Comparison of ENCODE assay signal across 17 cellular contexts in genomic region chr15:43513550-43513949, GRCh38. TPM values are rescaled to one million over a fixed set of nuclear protein-coding genes. Genes with fewer than 3 reads are reported as not detected.
A peak's percentile ranks its signal among the peaks of the same experiment; 100 is the strongest.
DNase-seq lines count a peak whose midpoint lies in the region; ATAC-seq and TF ChIP-seq lines count a peak whose summit lies in the region.
"Had no signal": no experiment of that assay in that cellular context is flagged by ENCODE, and none has a peak within 500 bp of the region (broad histone marks: within the 10 kb centered on the region; RNA-seq: fewer than 3 reads in every experiment).

No MANE protein-coding gene starts in this region.

- no peaks in the 10 kb centered on the region for H3K9me2 ChIP-seq in GM23338 (ENCODE audit: insufficient read depth)

- CTCF ChIA-PET in activated naive CD4-positive, alpha-beta T cell treated with anti-CD3 and anti-CD28 coated beads, Interleukin-2, amount 10 ng/mL, durations not matched to agents 7 days and 5 days (lab: Charles Lee): interaction anchor here (0.6 to 5.9 kb wide), 7 partner anchors 9 to 137 kb away, joined by 3 to 43 read pairs (median 6); no protein-coding TSS in a partner anchor

- H3K9me3 Mint-ChIP-seq in activated naive CD4-positive, alpha-beta T cell treated with anti-CD3 and anti-CD28 coated beads, Interleukin-2, amount 10 ng/mL, durations not matched to agents 7 days and 5 days: no peaks in the 10 kb centered on the region
- no peaks in the 10 kb centered on the region for H3K9me3 Mint-ChIP-seq in stimulated activated effector memory CD8-positive, alpha-beta T cell treated with anti-CD3 and anti-CD28 coated beads, Interleukin-12 subunit alpha, Interleukin-12 subunit beta, amount 100 ng/mL, for 72 hours
- H3K9me3 Mint-ChIP-seq in GM23338: no peaks in the 10 kb centered on the region
- H3K9me3 Mint-ChIP-seq: dendritic cell treated with granulocyte-macrophage colony-stimulating factor and Interleukin-4, amounts not matched to agents 40 ng/mL and 50 ng/mL, for 4 days; naive B cell had no signal

- H3K36me3 ChIP-seq in SJCRH30: no peaks in the 10 kb centered on the region
- H3K36me3 ChIP-seq in GM23338 (ENCODE audit: insufficient read depth): no peaks in the 10 kb centered on the region
- H3K36me3 ChIP-seq: ascending aorta, esophagus squamous epithelium, upper lobe of right lung had no signal

- peaks cover 11% of the 10 kb centered on the region for H3F3A ChIP-seq in GM23338 (replicated peaks; ENCODE audit: low read depth)

- ATAC-seq in stimulated activated effector memory CD8-positive, alpha-beta T cell treated with anti-CD3 and anti-CD28 coated beads, Interleukin-12 subunit alpha, Interleukin-12 subunit beta, amount 100 ng/mL, for 72 hours: no peak
- no peak for ATAC-seq in GM23338
- ATAC-seq: left lobe of liver, upper lobe of right lung had no signal

- peaks cover 39% of the 10 kb centered on the region for H3K27me3 Mint-ChIP-seq in activated naive CD4-positive, alpha-beta T cell treated with anti-CD3 and anti-CD28 coated beads, Interleukin-2, amount 10 ng/mL, durations not matched to agents 7 days and 5 days
- H3K27me3 Mint-ChIP-seq in GM23338 (ENCODE audit: insufficient read depth, low read depth, poor library complexity): peaks cover 44% of the 10 kb centered on the region

- H3K9me3 ChIP-seq in SJCRH30 (replicated peaks): no peaks in the 10 kb centered on the region
- H3K9me3 ChIP-seq: ascending aorta, esophagus squamous epithelium, upper lobe of right lung had no signal

- no peak for DNase-seq in activated naive CD4-positive, alpha-beta T cell treated with anti-CD3 and anti-CD28 coated beads, Interleukin-2, amount 10 ng/mL, durations not matched to agents 7 days and 5 days
- DNase-seq in activated naive CD4-positive, alpha-beta T cell treated with anti-CD3 and anti-CD28 coated beads, Interleukin-2, amount 50 U/mL, for 16 hours: no peak
- DNase-seq in SJCRH30 (no peak), fibroblast of mammary gland (ENCODE audit: low read depth) (peak; percentile 46), NOMO-1 (lab: John Stamatoyannopoulos, UW; ENCODE audit: unreplicated experiment in 2 of 2) (no peak), GM23338 (ENCODE audit: low spot score) (no peak)
- DNase-seq in stimulated activated effector memory CD8-positive, alpha-beta T cell treated with anti-CD3 and anti-CD28 coated beads, Interleukin-12 subunit alpha, Interleukin-12 subunit beta, amount 100 ng/mL, for 72 hours (ENCODE audit: low spot score in 2 of 2): no peak
- no peak for DNase-seq in effector CD8-positive, alpha-beta T cell (lab: John Stamatoyannopoulos, UW)
- DNase-seq: esophagus squamous epithelium; naive B cell; NCI-H1930; PC-9; stimulated activated CD4-positive, alpha-beta T cell treated with anti-CD3 and anti-CD28 coated beads, Interleukin-4, amount 100 ng/mL, for 4 hours had no signal

- peaks cover 12% of the 10 kb centered on the region for H3K36me3 Mint-ChIP-seq in activated naive CD4-positive, alpha-beta T cell treated with anti-CD3 and anti-CD28 coated beads, Interleukin-2, amount 10 ng/mL, durations not matched to agents 7 days and 5 days
- H3K36me3 Mint-ChIP-seq in stimulated activated effector memory CD8-positive, alpha-beta T cell treated with anti-CD3 and anti-CD28 coated beads, Interleukin-12 subunit alpha, Interleukin-12 subunit beta, amount 100 ng/mL, for 72 hours: peaks cover 20% of the 10 kb centered on the region
- no peaks in the 10 kb centered on the region; the same call in 2 of the 3 replicates for H3K36me3 Mint-ChIP-seq in GM23338 (ENCODE audit: low read depth)
- H3K36me3 Mint-ChIP-seq: naive B cell had no signal

- peaks cover 88% of the 10 kb centered on the region for H3K4me1 Mint-ChIP-seq in activated naive CD4-positive, alpha-beta T cell treated with anti-CD3 and anti-CD28 coated beads, Interleukin-2, amount 10 ng/mL, durations not matched to agents 7 days and 5 days
- peaks cover 48% of the 10 kb centered on the region for H3K4me1 Mint-ChIP-seq in stimulated activated effector memory CD8-positive, alpha-beta T cell treated with anti-CD3 and anti-CD28 coated beads, Interleukin-12 subunit alpha, Interleukin-12 subunit beta, amount 100 ng/mL, for 72 hours
- peaks cover 56% of the 10 kb centered on the region for H3K4me1 Mint-ChIP-seq in GM23338

- H3K4me3 Mint-ChIP-seq in activated naive CD4-positive, alpha-beta T cell treated with anti-CD3 and anti-CD28 coated beads, Interleukin-2, amount 10 ng/mL, durations not matched to agents 7 days and 5 days: peak overlapping the region; percentile 24
- H3K4me3 Mint-ChIP-seq in stimulated activated effector memory CD8-positive, alpha-beta T cell treated with anti-CD3 and anti-CD28 coated beads, Interleukin-12 subunit alpha, Interleukin-12 subunit beta, amount 100 ng/mL, for 72 hours: peak overlapping the region; percentile 13
- H3K4me3 Mint-ChIP-seq in GM23338: no peak overlapping the region
- H3K4me3 Mint-ChIP-seq: dendritic cell treated with granulocyte-macrophage colony-stimulating factor and Interleukin-4, amounts not matched to agents 40 ng/mL and 50 ng/mL, for 4 days had no signal

- TF ChIP-seq CTCF in fibroblast of mammary gland (conservative IDR thresholded peaks at IDR 0.05; ENCODE audit: control insufficient read depth, insufficient read depth, low read depth, low read length) (no peak), GM23338 (conservative IDR thresholded peaks at IDR 0.05; ENCODE audit: low read depth in 2 of 2) (no peak)

- H4K20me1 ChIP-seq in GM23338 (replicated peaks; ENCODE audit: insufficient read depth): no peaks in the 10 kb centered on the region

- H3K27me3 ChIP-seq in SJCRH30 (no peaks in the 10 kb centered on the region), GM23338 (ENCODE audit: insufficient read depth) (peaks cover 57% of the 10 kb centered on the region)
- H3K27me3 ChIP-seq: ascending aorta, upper lobe of right lung had no signal

- H2AFZ ChIP-seq in GM23338: no peak overlapping the region
- H2AFZ ChIP-seq: PC-9 had no signal

- H3K4me2 ChIP-seq in GM23338: no peak overlapping the region
- H3K4me2 ChIP-seq: PC-9 had no signal

- H3K4me1 ChIP-seq in SJCRH30: peaks cover 45% of the 10 kb centered on the region
- peaks cover 39% of the 10 kb centered on the region for H3K4me1 ChIP-seq in GM23338 (ENCODE audit: insufficient read depth)

- H3K27ac Mint-ChIP-seq in activated naive CD4-positive, alpha-beta T cell treated with anti-CD3 and anti-CD28 coated beads, Interleukin-2, amount 10 ng/mL, durations not matched to agents 7 days and 5 days: peak overlapping the region; percentile 81
- peak overlapping the region; percentile 58 for H3K27ac Mint-ChIP-seq in stimulated activated effector memory CD8-positive, alpha-beta T cell treated with anti-CD3 and anti-CD28 coated beads, Interleukin-12 subunit alpha, Interleukin-12 subunit beta, amount 100 ng/mL, for 72 hours
- H3K27ac Mint-ChIP-seq in GM23338: no peak overlapping the region
- H3K27ac Mint-ChIP-seq: naive B cell had no signal

- no peaks in the 10 kb centered on the region for H3K79me2 ChIP-seq in GM23338 (replicated peaks; ENCODE audit: insufficient read depth)

- peak overlapping the region; percentile 54 for H3K27ac ChIP-seq in SJCRH30
- H3K27ac ChIP-seq in GM23338 (ENCODE audit: low read depth): no peak overlapping the region
- H3K27ac ChIP-seq: ascending aorta, PC-9, upper lobe of right lung had no signal

- H3K4me3 ChIP-seq in SJCRH30 (no peak overlapping the region), fibroblast of mammary gland (ENCODE audit: control insufficient read depth, low read depth, low read length) (no peak overlapping the region), GM23338 (no peak overlapping the region)
- H3K4me3 ChIP-seq: ascending aorta, esophagus squamous epithelium, PC-9, upper lobe of right lung had no signal

TF ChIP-seq in GM23338, 12 proteins besides CTCF, POLR2A, EP300 and RAD21:
- no peak for TF ChIP-seq STAT1 (IDR thresholded peaks at IDR 0.05; ENCODE audit: unreplicated experiment)
- no peak for TF ChIP-seq ZNF331 (CRISPR knock-in tag; IDR thresholded peaks at IDR 0.05; ENCODE audit: low read depth)
- no peak for TF ChIP-seq CREB1 (CRISPR knock-in tag; IDR thresholded peaks at IDR 0.05; ENCODE audit: low read depth)
- no peak for TF ChIP-seq ZNF114 (CRISPR knock-in tag; IDR thresholded peaks at IDR 0.05)
- TF ChIP-seq EZH2 (IDR thresholded peaks at IDR 0.05; ENCODE audit: low read depth, unreplicated experiment): no peak

RNA-seq across cellular contexts. Expression of gene MAP1A, which starts 3.9 kb away (rescaled TPM):
- total RNA-seq in SJCRH30 (2014; rRNA removed; shearing (Covaris generic)): 10.1 and 10.3 TPM in 2 replicates
- 2.0 and 2.3 TPM in 2 replicates for total RNA-seq in GM23338 (2014; rRNA removed; shearing (Covaris generic))
- 0.81 and 0.85 TPM in 2 replicates for polyA plus RNA-seq in GM23338 (2016; fragmentation: Nextera tagmentation; extraction: Ambion mirVana)

RNA-seq across cellular contexts. Expression of gene TP53BP1, which starts 20.6 kb away (rescaled TPM):
- total RNA-seq in SJCRH30 (2014; rRNA removed; shearing (Covaris generic)): 44.1 and 44.6 TPM in 2 replicates
- total RNA-seq in GM23338 (2014; rRNA removed; shearing (Covaris generic)): 48.6 and 81.3 TPM in 2 replicates
- polyA plus RNA-seq in GM23338 (2016; fragmentation: Nextera tagmentation; extraction: Ambion mirVana): 15.5 and 17.7 TPM in 2 replicates
